30 cellular contexts compared by ENCODE assay signal in the genomic region with DNA sequence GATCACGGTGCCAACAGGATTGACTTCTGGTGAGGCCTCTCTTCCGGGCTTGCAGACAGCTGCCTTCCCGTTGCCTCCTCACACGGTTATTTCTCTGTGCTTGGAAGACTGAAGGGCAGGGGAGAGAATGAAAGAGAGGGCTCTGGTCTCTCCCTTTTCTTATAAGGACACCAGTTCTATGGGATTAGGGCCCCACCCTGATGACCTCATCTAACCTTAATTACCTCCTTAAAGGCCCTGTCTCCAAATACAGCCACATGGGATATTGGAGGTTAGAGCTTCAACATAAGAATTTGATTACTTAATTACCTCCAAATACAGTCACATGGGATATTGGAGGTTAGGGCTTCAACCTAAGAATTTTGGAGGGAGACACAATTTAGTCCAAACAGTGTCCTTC. TPM values are rescaled to one million over a fixed set of nuclear protein-coding genes. Genes with fewer than 3 reads are reported as not detected.
DNase-seq lines count a peak whose midpoint lies in the region; ATAC-seq, FAIRE-seq and TF ChIP-seq lines count a peak whose summit lies in the region.
"Had no signal": no experiment of that assay in that cellular context is flagged by ENCODE, and none has a peak within 500 bp of the region (broad histone marks: within the 10 kb centered on the region; RNA-seq: fewer than 3 reads in every experiment).

No MANE protein-coding gene starts in this region.

- FAIRE-seq in GM12878 (lab: Jason Lieb, UNC), result no peak
- FAIRE-seq in keratinocyte (lab: Jason Lieb, UNC), result no peak
- FAIRE-seq: A204.1, D721Med, HTR-8/SVneo, pancreas had no signal

- no peaks in the 10 kb centered on the region for H3F3A ChIP-seq in PC-3 (ENCODE audit: low read length, unreplicated experiment)

- no peak for TF ChIP-seq CTCF in AG04450 (IDR thresholded peaks at IDR 0.05; ENCODE audit: low read depth, low read length)
- TF ChIP-seq CTCF in PC-3 (conservative IDR thresholded peaks at IDR 0.05; ENCODE audit: low read depth, low read length), result no peak
- no peak for TF ChIP-seq CTCF in GM12878 (IDR thresholded peaks at IDR 0.05 in 2 of 3, conservative IDR thresholded peaks at IDR 0.05 in 1 of 3; ENCODE audit: control insufficient read depth in 2 of 3, extremely low read depth in 1 of 3, insufficient read depth in 1 of 3, low read depth in 3 of 3, low read length in 3 of 3)
- no peak for TF ChIP-seq CTCF in keratinocyte (optimal IDR thresholded peaks at IDR 0.05 in 1 of 3, IDR thresholded peaks at IDR 0.05 in 1 of 3, conservative IDR thresholded peaks at IDR 0.05 in 1 of 3; ENCODE audit: extremely low read depth in 1 of 3, insufficient read depth in 2 of 3, low read length in 3 of 3)
- TF ChIP-seq CTCF in GM20000 (IDR thresholded peaks at IDR 0.05; ENCODE audit: extremely low read depth, missing control alignments), result no peak

- no peak overlapping the region for H3K4me3 ChIP-seq in AG04450 (ENCODE audit: low read depth, low read length)
- H3K4me3 ChIP-seq in PC-3 (ENCODE audit: low read length), result no peak overlapping the region
- H3K4me3 ChIP-seq in GM12878, result no peak overlapping the region
- no peak overlapping the region for H3K4me3 ChIP-seq in keratinocyte (ENCODE audit: control insufficient read depth in 2 of 3, extremely low read depth in 1 of 3, insufficient read depth in 2 of 3, low read depth in 1 of 3, low read length in 3 of 3)
- H3K4me3 ChIP-seq: dorsolateral prefrontal cortex, pancreas, SK-N-MC, spleen, thoracic aorta, uterus had no signal

- no peak for TF ChIP-seq RAD21 in GM12878 (IDR thresholded peaks at IDR 0.05; ENCODE audit: insufficient read depth, low read depth, low read length)

- H3K27ac ChIP-seq in AG04450 (ENCODE audit: low read depth, low read length) (peak overlapping the region; percentile 31), PC-3 (ENCODE audit: low read length) (peak overlapping the region; percentile 96), GM12878 (ENCODE audit: control insufficient read depth, insufficient read depth) (peak overlapping the region; percentile 27; the same call in 1 of the 2 replicates), keratinocyte (ENCODE audit: control insufficient read depth, insufficient read depth, low read length) (peak overlapping the region; percentile 96)
- H3K27ac ChIP-seq: dorsolateral prefrontal cortex, pancreas, SK-N-MC, spleen, thoracic aorta, uterus had no signal

- no peaks in the 10 kb centered on the region for H3K9me1 ChIP-seq in keratinocyte (ENCODE audit: control insufficient read depth, extremely low read depth, insufficient read depth, low read length)

- WGBS in GM12878 (ENCODE audit: insufficient coverage, insufficient replicate concordance, low lambda C conversion rate, missing lambda C conversion rate), result 79% methylated on average over 4 of the region's 4 CpGs

- H3K4me2 ChIP-seq in PC-3 (ENCODE audit: low read length), result no peak overlapping the region
- H3K4me2 ChIP-seq in GM12878 (ENCODE audit: control insufficient read depth, insufficient read depth), result no peak overlapping the region
- no peak overlapping the region for H3K4me2 ChIP-seq in keratinocyte (ENCODE audit: control insufficient read depth, extremely low read depth, insufficient read depth, low read depth, low read length)

- POLR2A ChIA-PET in AG04450 (lab: Yijun Ruan, JAX), result no interaction called here
- POLR2A ChIA-PET in PC-3 (lab: Charles Lee; ENCODE audit: unreplicated experiment), result no interaction called here
- POLR2A ChIA-PET in GM12878 (lab: Charles Lee), result no interaction called here

- H4K20me1 ChIP-seq in PC-3 (ENCODE audit: low read length) (no peaks in the 10 kb centered on the region), GM12878 (ENCODE audit: control insufficient read depth, insufficient read depth) (no peaks in the 10 kb centered on the region), keratinocyte (ENCODE audit: control insufficient read depth, extremely low read depth, insufficient read depth, low read length) (no peaks in the 10 kb centered on the region)

- no peak overlapping the region for H2AFZ ChIP-seq in PC-3 (ENCODE audit: low read length)
- no peak overlapping the region for H2AFZ ChIP-seq in GM12878 (ENCODE audit: control insufficient read depth, low read depth, low read length)
- H2AFZ ChIP-seq in keratinocyte (ENCODE audit: control insufficient read depth, low read length), result no peak overlapping the region

- ATAC-seq in PC-3 (no peak), GM12878 (no peak), Right ventricle myocardium superior (ENCODE audit: poor library complexity) (no peak)
- ATAC-seq: pancreas had no signal

- TF ChIP-seq POLR2A in GM12878 (IDR thresholded peaks at IDR 0.05; ENCODE audit: low read depth, low read length), result no peak

- SMC1A ChIA-PET in GM12878 (lab: Charles Lee; ENCODE audit: uncharacterized antibody, unreplicated experiment), result interaction anchor here (1.0 kb wide), 1 partner anchor 12 kb away, joined by 3 read pairs; no protein-coding TSS in a partner anchor

- intact Hi-C loops in PC-3 (cut with micrococcal nuclease), result no loop called here
- intact Hi-C loops in GM12878 (cut with micrococcal nuclease; ENCODE audit: unreplicated experiment), result no loop called here
- intact Hi-C loops in Right ventricle myocardium superior (cut with DNase I), result no loop called here

- peak overlapping the region; percentile 62; the same call in 1 of the 2 replicates for H3K9ac ChIP-seq in PC-3 (ENCODE audit: low read length)
- no peak overlapping the region for H3K9ac ChIP-seq in GM12878 (ENCODE audit: control insufficient read depth, insufficient read depth, low read length)
- H3K9ac ChIP-seq in keratinocyte (ENCODE audit: control insufficient read depth, extremely low read depth, insufficient read depth, low read length), result peak overlapping the region; percentile 37

- peaks cover 7% of the 10 kb centered on the region; the same call in 1 of the 2 replicates for H3K79me2 ChIP-seq in PC-3 (ENCODE audit: low read length)
- H3K79me2 ChIP-seq in GM12878 (ENCODE audit: control insufficient read depth, insufficient read depth, low read length), result no peaks in the 10 kb centered on the region
- H3K79me2 ChIP-seq in keratinocyte (ENCODE audit: control insufficient read depth, insufficient read depth, low read length), result peaks cover 11% of the 10 kb centered on the region

- no peaks in the 10 kb centered on the region for H3K9me2 ChIP-seq in PC-3 (replicated peaks; ENCODE audit: low read length)

- H3K9me3 ChIP-seq in AG04450 (ENCODE audit: control insufficient read depth, insufficient read depth, low read length) (peaks cover 5% of the 10 kb centered on the region; the same call in 1 of the 2 replicates), PC-3 (ENCODE audit: low read length) (no peaks in the 10 kb centered on the region), GM12878 (replicated peaks; ENCODE audit: control insufficient read depth, insufficient read depth, low read length) (no peaks in the 10 kb centered on the region; the same call in 2 of the 3 replicates), keratinocyte (ENCODE audit: control insufficient read depth, low read depth, low read length) (peaks cover 6% of the 10 kb centered on the region)
- H3K9me3 ChIP-seq: pancreas, thoracic aorta, uterus had no signal

- BruUV-seq in PC-3 (replicated peaks; lab: Mats Ljungman, UMichigan) (no TSS peak), GM12878 (replicated peaks; lab: Mats Ljungman, UMichigan) (no TSS peak)

- dilution Hi-C loops in keratinocyte (cut with MboI; ENCODE audit: extremely low pct_ligation_motif_present, low sequenced_read_pairs), result no loop called here

- TF ChIP-seq EP300 in GM12878 (IDR thresholded peaks at IDR 0.05; ENCODE audit: borderline replicate concordance in 1 of 2, control insufficient read depth in 1 of 2, low read depth in 2 of 2, low read length in 2 of 2), result no peak

- in situ Hi-C loops in GM12878 (cut with MboI), result no loop called here

- CTCF ChIA-PET in AG04450 (lab: Charles Lee), result no interaction called here
- CTCF ChIA-PET in PC-3 (lab: Charles Lee), result no interaction called here
- CTCF ChIA-PET in GM12878 (lab: Yijun Ruan, JAX), result no interaction called here

- peaks cover 26% of the 10 kb centered on the region for H3K36me3 ChIP-seq in PC-3 (ENCODE audit: low read depth, low read length)
- H3K36me3 ChIP-seq in GM12878 (ENCODE audit: control insufficient read depth in 2 of 2, insufficient read depth in 2 of 2, low read length in 1 of 2), result peaks cover 0 to 2% of the 10 kb centered on the region in 2 experiments; a peak in 2 of 4 replicates
- peaks cover 32 to 56% of the 10 kb centered on the region in 2 experiments for H3K36me3 ChIP-seq in keratinocyte (ENCODE audit: control insufficient read depth in 2 of 2, extremely low read depth in 1 of 2, insufficient read depth in 2 of 2, low read length in 2 of 2)
- H3K36me3 ChIP-seq: uterus had no signal

- DNase-seq in AG04450 (ENCODE audit: low read depth, low spot score) (no peak), PC-3 (no peak), GM12878 (ENCODE audit: low read depth, low spot score) (no peak), keratinocyte (ENCODE audit: low read depth, low spot score) (no peak), GDM1 (lab: John Stamatoyannopoulos, UW) (no peak), Right ventricle myocardium superior (no peak), GM20000 (ENCODE audit: low spot score) (no peak)
- no peak for DNase-seq in stimulated activated CD4-positive, alpha-beta T cell treated with anti-CD3 and anti-CD28 coated beads, Interleukin-1b, Interleukin-23, amount 100 ng/mL, for 48 hours
- DNase-seq: activated CD4-positive, alpha-beta memory T cell treated with anti-CD3 and anti-CD28 coated beads for 36 hours; activated CD8-positive, alpha-beta memory T cell treated with anti-CD3 and anti-CD28 coated beads, Interleukin-2, amount 50 U/mL, for 48 hours; activated naive CD4-positive, alpha-beta T cell treated with anti-CD3 and anti-CD28 coated beads, Interleukin-2, amount 10 ng/mL, durations not matched to agents 7 days and 5 days; CD4-positive, alpha-beta memory T cell; dorsolateral prefrontal cortex; immature natural killer cell; KG1; MM.1S; NCI-H1417 treated with DMSO at 0.1 percent for 48 hours; NCI-H2029 treated with DMSO at 0.1 percent for 48 hours; NCI-H226; pancreas; retina; RPMI8226; spleen; stimulated activated CD8-positive, alpha-beta memory T cell treated with anti-CD3 and anti-CD28 coated beads, Interleukin-4, amount 100 ng/mL, for 48 hours; uterus had no signal

- RAD21 ChIA-PET in GM12878 (lab: Charles Lee; ENCODE audit: unreplicated experiment), result no interaction called here

- H3K4me1 ChIP-seq in PC-3 (ENCODE audit: insufficient read depth, low read length) (peaks cover 39% of the 10 kb centered on the region), GM12878 (ENCODE audit: control insufficient read depth, insufficient read depth, low read length) (no peaks in the 10 kb centered on the region; the same call in 1 of the 2 replicates), keratinocyte (ENCODE audit: control insufficient read depth, extremely low read depth, insufficient read depth, low read length) (peaks cover 46% of the 10 kb centered on the region)
- H3K4me1 ChIP-seq: pancreas, spleen, uterus had no signal

- no peaks in the 10 kb centered on the region for H3K27me3 ChIP-seq in AG04450 (ENCODE audit: control insufficient read depth, insufficient read depth, low read length)
- no peaks in the 10 kb centered on the region for H3K27me3 ChIP-seq in PC-3 (ENCODE audit: low read length)
- H3K27me3 ChIP-seq in GM12878 (replicated peaks in 1 of 2; ENCODE audit: control insufficient read depth in 2 of 2, insufficient read depth in 2 of 2, low read length in 1 of 2), result no peaks in the 10 kb centered on the region
- H3K27me3 ChIP-seq in keratinocyte (ENCODE audit: control insufficient read depth, extremely low read depth, insufficient read depth, low read length), result no peaks in the 10 kb centered on the region
- H3K27me3 ChIP-seq: pancreas, uterus had no signal

RNA-seq across cellular contexts. Expression of a gene that starts 46.5 kb away (rescaled TPM):
- polyA plus RNA-seq in AG04450 (2011; rRNA removed) (11.5 and 15.8 TPM in 2 replicates), GM12878 (2011; rRNA removed) (6.8 and 8.8 TPM in 2 replicates), GM12878 (2014; fragmentation: Illumina TruSeq; extraction: Trizol) (21.4 and 26.6 TPM in 2 replicates), GM12878 (2014; fragmentation: Nextera tagmentation; extraction: Ambion mirVana) (1 to 10 TPM in 1 of 2 experiments, under 1 TPM in 1; 0.87 to 1.2 TPM), GM12878 (2014; rRNA removed) (33.8 and 36.0 TPM in 2 replicates), GM12878 (2016; fragmentation: Nextera tagmentation; extraction: Ambion mirVana) (1 to 10 TPM; 2.0 to 3.0 TPM), keratinocyte (6.5 to 7.3 TPM (median 7.1 TPM) in 3 replicates)
- 21.9 and 22.1 TPM in 2 replicates for polyA minus RNA-seq in AG04450 (2011; rRNA and poly(A)+ RNA removed)
- total RNA-seq in PC-3 (2014; rRNA removed) (22.7 and 29.9 TPM in 2 replicates), GM12878 (2014; rRNA removed) (27.1 and 29.3 TPM in 2 replicates), GM12878 (2014; rRNA removed; fragmentation: Illumina TruSeq; extraction: Trizol) (22.4 and 23.0 TPM in 2 replicates), GM12878 (2021) (51.2 and 55.9 TPM in 2 replicates), Right ventricle myocardium superior (5.3 TPM)
- total RNA-seq in GM12878 (2013; cell fraction: nucleolus; rRNA removed), result 162 and 193 TPM in 2 replicates
- polyA plus RNA-seq in GM12878 (2011; ENCODE audit: low read depth), result 3.5 TPM
- 8.5 and 9.9 TPM in 2 replicates for polyA plus RNA-seq in GM12878 (2011; cell fraction: cytosol; rRNA removed)
- 44.5 and 74.2 TPM in 2 replicates for polyA plus RNA-seq in GM12878 (2011; cell fraction: nucleus; rRNA removed)
- polyA plus RNA-seq in GM12878 (2012), result 6.3 and 7.5 TPM in 2 replicates
- 13.7 and 22.3 TPM in 2 replicates for polyA minus RNA-seq in GM12878 (2011; rRNA and poly(A)+ RNA removed)
- polyA minus RNA-seq in GM12878 (2011; cell fraction: cytosol; rRNA and poly(A)+ RNA removed), result 7.4 and 10.7 TPM in 2 replicates
- 36.5 and 58.0 TPM in 2 replicates for polyA minus RNA-seq in GM12878 (2011; cell fraction: nucleus; rRNA and poly(A)+ RNA removed)
- polyA plus RNA-seq in keratinocyte (2011; ENCODE audit: low read depth), result 3.8 TPM
- 5.3 and 7.7 TPM in 2 replicates for polyA plus RNA-seq in keratinocyte (2011; cell fraction: cytosol; rRNA removed)
- polyA plus RNA-seq in keratinocyte (2011; cell fraction: nucleus; rRNA removed), result 23.8 and 31.2 TPM in 2 replicates
- polyA plus RNA-seq in keratinocyte (2012; ENCODE audit: low replicate concordance), result 4.2 and 16.1 TPM in 2 replicates
- 10.2 to 23.4 TPM (median 15.7 TPM) in 3 replicates for polyA minus RNA-seq in keratinocyte
- 30.5 TPM for polyA minus RNA-seq in keratinocyte (2011; cell fraction: cytosol; rRNA and poly(A)+ RNA removed)
- 31.4 and 40.2 TPM in 2 replicates for polyA minus RNA-seq in keratinocyte (2011; cell fraction: nucleus; rRNA and poly(A)+ RNA removed)
- polyA plus RNA-seq: immature natural killer cell had no signal

RNA-seq across cellular contexts. Expression of a gene that starts 49.2 kb away (rescaled TPM):
- polyA plus RNA-seq in AG04450 (2011; rRNA removed), result 2.1 and 2.9 TPM in 2 replicates
- 7.0 and 7.8 TPM in 2 replicates for polyA minus RNA-seq in AG04450 (2011; rRNA and poly(A)+ RNA removed)
- total RNA-seq in PC-3 (2014; rRNA removed), result 3.2 and 4.5 TPM in 2 replicates
- 34.7 and 35.6 TPM in 2 replicates for total RNA-seq in GM12878 (2013; cell fraction: nucleolus; rRNA removed)
- total RNA-seq in GM12878 (2014; rRNA removed), result 8.4 and 8.6 TPM in 2 replicates
- 6.1 and 6.8 TPM in 2 replicates for total RNA-seq in GM12878 (2014; rRNA removed; fragmentation: Illumina TruSeq; extraction: Trizol)
- 10.4 TPM in 2 replicates for total RNA-seq in GM12878 (2021)
- polyA plus RNA-seq in GM12878 (2011; ENCODE audit: low read depth), result 1.0 TPM
- 1.6 and 1.9 TPM in 2 replicates for polyA plus RNA-seq in GM12878 (2011; rRNA removed)
- 2.0 and 2.6 TPM in 2 replicates for polyA plus RNA-seq in GM12878 (2011; cell fraction: cytosol; rRNA removed)
- 5.7 and 6.0 TPM in 2 replicates for polyA plus RNA-seq in GM12878 (2011; cell fraction: nucleus; rRNA removed)
- 1.1 and 1.6 TPM in 2 replicates for polyA plus RNA-seq in GM12878 (2012)
- 4.8 and 5.2 TPM in 2 replicates for polyA plus RNA-seq in GM12878 (2014; fragmentation: Illumina TruSeq; extraction: Trizol)
- under 1 TPM; 0.34 to 0.58 TPM for polyA plus RNA-seq in GM12878 (2014; fragmentation: Nextera tagmentation; extraction: Ambion mirVana)
- polyA plus RNA-seq in GM12878 (2014; rRNA removed), result 4.6 and 5.3 TPM in 2 replicates
- 1 to 10 TPM; 5.9 to 6.5 TPM for polyA plus RNA-seq in GM12878 (2016; fragmentation: Nextera tagmentation; extraction: Ambion mirVana)
- polyA minus RNA-seq in GM12878 (2011; rRNA and poly(A)+ RNA removed), result 6.1 TPM in 2 replicates
- 2.0 and 2.9 TPM in 2 replicates for polyA minus RNA-seq in GM12878 (2011; cell fraction: cytosol; rRNA and poly(A)+ RNA removed)
- 4.0 and 5.7 TPM in 2 replicates for polyA minus RNA-seq in GM12878 (2011; cell fraction: nucleus; rRNA and poly(A)+ RNA removed)
- 1.1 to 1.7 TPM (median 1.1 TPM) in 3 replicates for polyA plus RNA-seq in keratinocyte
- 4.2 TPM for polyA plus RNA-seq in keratinocyte (2011; ENCODE audit: low read depth)
- polyA plus RNA-seq in keratinocyte (2011; cell fraction: cytosol; rRNA removed), result 0.68 and 1.1 TPM in 2 replicates
- 5.5 and 6.3 TPM in 2 replicates for polyA plus RNA-seq in keratinocyte (2011; cell fraction: nucleus; rRNA removed)
- polyA plus RNA-seq in keratinocyte (2012; ENCODE audit: low replicate concordance), result 1.8 and 3.7 TPM in 2 replicates
- 4.0 to 5.0 TPM (median 4.3 TPM) in 3 replicates for polyA minus RNA-seq in keratinocyte
- 2.3 TPM for polyA minus RNA-seq in keratinocyte (2011; cell fraction: cytosol; rRNA and poly(A)+ RNA removed)
- 4.7 and 9.3 TPM in 2 replicates for polyA minus RNA-seq in keratinocyte (2011; cell fraction: nucleus; rRNA and poly(A)+ RNA removed)
- total RNA-seq in Right ventricle myocardium superior, result 1.6 TPM
- polyA plus RNA-seq: immature natural killer cell had no signal

Comparison
In these comparisons a context has a peak if more than half of its experiments do, and no peak if none do; other contexts are left out.
1. H3K27ac ChIP-seq: peak in every context shown above with its lines; median percentile 96 in PC-3; 96 in keratinocyte; 31 in AG04450; 27 in GM12878.